ENCODE assay signal across 13 cellular contexts in the genomic region with DNA sequence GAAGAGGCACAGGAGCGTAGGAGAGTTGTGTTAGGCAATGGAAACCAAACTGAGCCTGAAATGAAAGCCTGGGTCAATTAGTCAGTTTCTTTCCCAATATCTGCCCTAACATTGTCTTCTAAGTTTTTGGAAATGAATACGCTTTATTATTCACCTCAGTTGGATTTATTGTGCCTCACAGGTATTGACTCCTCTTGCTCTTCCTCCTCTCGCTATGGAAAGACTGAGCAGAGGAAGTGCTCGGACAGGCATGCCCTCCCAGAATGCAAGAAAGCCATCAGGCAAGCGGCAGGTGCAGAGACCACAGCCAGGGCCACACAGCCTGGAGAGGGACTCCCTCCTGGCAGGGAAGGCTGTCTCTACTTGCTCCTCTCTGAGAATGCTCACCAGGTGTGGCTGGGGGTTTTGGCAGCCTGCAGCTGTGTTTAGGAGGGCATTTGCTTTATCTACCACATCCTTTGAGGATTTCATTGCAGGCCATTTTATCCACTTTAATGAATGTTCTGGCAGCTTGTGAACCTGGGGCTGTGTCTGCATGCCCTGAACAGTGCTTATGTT.
DNase-seq lines count a peak whose midpoint lies in the region; ATAC-seq, FAIRE-seq and TF ChIP-seq lines count a peak whose summit lies in the region.
"Had no signal": no experiment of that assay in that cellular context is flagged by ENCODE, and none has a peak within 500 bp of the region (broad histone marks: within the 10 kb centered on the region; RNA-seq: fewer than 3 reads in every experiment).

No MANE protein-coding gene starts in this region.

- H3K9me3 ChIP-seq in kidney (ENCODE audit: control insufficient read depth in 1 of 2, low read length in 2 of 2), result no peaks in the 10 kb centered on the region
- H3K9me3 ChIP-seq: left lung, thoracic aorta had no signal

- no peaks in the 10 kb centered on the region for H3K36me3 ChIP-seq in kidney (ENCODE audit: control insufficient read depth in 1 of 2, insufficient read depth in 2 of 2, low read length in 2 of 2)
- H3K36me3 ChIP-seq: left lung, thoracic aorta had no signal

- intact Hi-C loops in kidney (cut with DNase I), result no loop called here

- peak; percentile 21 for DNase-seq in NCI-H2107 treated with DMSO at 0.1 percent for 48 hours (lab: John Stamatoyannopoulos, UW; ENCODE audit: unreplicated experiment)
- no peak for DNase-seq in NCI-H2107 (lab: John Stamatoyannopoulos, UW)
- peak; percentile 22 for DNase-seq in NAMALWA (ENCODE audit: low spot score)
- peak; percentile 54 for DNase-seq in kidney
- no peak for DNase-seq in activated CD8-positive, alpha-beta memory T cell treated with anti-CD3 and anti-CD28 coated beads, Interleukin-2, amount 10 ng/mL, durations not matched to agents 7 days and 5 days
- DNase-seq in anterior cingulate cortex (lab: John Stamatoyannopoulos, UW), result no peak
- DNase-seq in iPS-NIHi7 (ENCODE audit: extremely low spot score), result no peak
- DNase-seq: left lung, OCI-M1, posterior cingulate gyrus had no signal

- CTCF ChIA-PET in activated CD8-positive, alpha-beta memory T cell treated with anti-CD3 and anti-CD28 coated beads, Interleukin-2, amount 10 ng/mL, durations not matched to agents 7 days and 5 days (lab: Charles Lee), result no interaction called here

- no peak overlapping the region for H3K27ac Mint-ChIP-seq in activated CD8-positive, alpha-beta memory T cell treated with anti-CD3 and anti-CD28 coated beads, Interleukin-2, amount 10 ng/mL, durations not matched to agents 7 days and 5 days

- peaks cover 39% of the 10 kb centered on the region for H3K4me1 Mint-ChIP-seq in activated CD8-positive, alpha-beta memory T cell treated with anti-CD3 and anti-CD28 coated beads, Interleukin-2, amount 10 ng/mL, durations not matched to agents 7 days and 5 days

- H3K36me3 Mint-ChIP-seq in activated CD8-positive, alpha-beta memory T cell treated with anti-CD3 and anti-CD28 coated beads, Interleukin-2, amount 10 ng/mL, durations not matched to agents 7 days and 5 days, result peaks cover 59% of the 10 kb centered on the region

- H3K27me3 Mint-ChIP-seq in activated CD8-positive, alpha-beta memory T cell treated with anti-CD3 and anti-CD28 coated beads, Interleukin-2, amount 10 ng/mL, durations not matched to agents 7 days and 5 days, result no peaks in the 10 kb centered on the region

- no peaks in the 10 kb centered on the region for H3K9me3 Mint-ChIP-seq in activated CD8-positive, alpha-beta memory T cell treated with anti-CD3 and anti-CD28 coated beads, Interleukin-2, amount 10 ng/mL, durations not matched to agents 7 days and 5 days (ENCODE audit: low read depth)

- no peak overlapping the region for H3K27ac ChIP-seq in kidney (ENCODE audit: low read depth in 2 of 2, low read length in 2 of 2)
- H3K27ac ChIP-seq: coronary artery, thoracic aorta had no signal

- no peak overlapping the region for H3K9ac ChIP-seq in kidney (ENCODE audit: low read length in 2 of 2)

- peaks cover 3 to 6% of the 10 kb centered on the region in 2 donors for H3K4me1 ChIP-seq in kidney (ENCODE audit: control insufficient read depth in 1 of 2, insufficient read depth in 1 of 2, low read depth in 1 of 2, low read length in 2 of 2)

- TF ChIP-seq CTCF in kidney (IDR thresholded peaks at IDR 0.05; ENCODE audit: borderline replicate concordance, extremely low read depth, insufficient read depth), result no peak

- no peak for FAIRE-seq in kidney (lab: Jason Lieb, UNC)

- peak; percentile 54 for ATAC-seq in GM21390 (IDR thresholded peaks at IDR 0.05; ENCODE audit: unreplicated experiment)
- ATAC-seq in activated CD8-positive, alpha-beta memory T cell treated with anti-CD3 and anti-CD28 coated beads, Interleukin-2, amount 10 ng/mL, durations not matched to agents 7 days and 5 days, result no peak
- ATAC-seq: left lung had no signal

- H3K4me3 Mint-ChIP-seq in activated CD8-positive, alpha-beta memory T cell treated with anti-CD3 and anti-CD28 coated beads, Interleukin-2, amount 10 ng/mL, durations not matched to agents 7 days and 5 days, result no peak overlapping the region

- no peak overlapping the region for H3K4me3 ChIP-seq in kidney (ENCODE audit: low read length in 2 of 2)
- H3K4me3 ChIP-seq: coronary artery, left lung, thoracic aorta had no signal

Comparison
In these comparisons a context has a peak if more than half of its experiments do, and no peak if none do; other contexts are left out.
1. DNase-seq: peak in NCI-H2107 treated with DMSO at 0.1 percent for 48 hours (single experiment), NAMALWA (single experiment) and kidney (single experiment); none in NCI-H2107 (single experiment), activated CD8-positive, alpha-beta memory T cell treated with anti-CD3 and anti-CD28 coated beads, Interleukin-2, amount 10 ng/mL, durations not matched to agents 7 days and 5 days (single experiment), anterior cingulate cortex (0 of 58) and iPS-NIHi7 (single experiment).